In the genomic region with DNA sequence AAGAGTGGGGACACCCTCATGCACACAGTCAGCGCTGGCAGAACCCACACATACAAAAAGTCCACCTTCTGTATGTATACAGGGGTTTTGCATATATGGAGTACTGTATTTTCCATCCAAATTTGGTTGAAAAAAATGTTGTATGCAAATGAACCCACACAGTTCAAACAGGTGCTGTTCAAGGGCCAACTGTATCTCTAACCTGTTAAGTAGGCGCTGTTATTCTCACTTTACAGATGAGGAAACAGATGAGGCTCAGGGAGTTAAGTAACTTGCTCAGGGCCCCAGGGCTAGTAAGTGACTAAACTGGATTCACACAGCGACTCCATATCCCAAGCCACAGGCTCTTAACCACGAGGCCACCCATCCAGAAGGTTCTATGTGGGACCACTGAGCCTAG, we compare ENCODE assay signal across 23 cellular contexts.
DNase-seq lines count a peak whose midpoint lies in the region; ATAC-seq and TF ChIP-seq lines count a peak whose summit lies in the region.
"Had no signal": no experiment of that assay in that cellular context is flagged by ENCODE, and none has a peak within 500 bp of the region (broad histone marks: within the 10 kb centered on the region; RNA-seq: fewer than 3 reads in every experiment).

No MANE protein-coding gene starts in this region.

- H3K4me1 ChIP-seq in OCI-LY3 (ENCODE audit: low read length), result peaks cover 31% of the 10 kb centered on the region
- peaks cover 0 to 8% of the 10 kb centered on the region in 2 donors for H3K4me1 ChIP-seq in left lung
- H3K4me1 ChIP-seq: adrenal gland, parathyroid adenoma had no signal

- no peak overlapping the region for H3K9ac ChIP-seq in OCI-LY3 (ENCODE audit: low read length)
- H3K9ac ChIP-seq: parathyroid adenoma had no signal

- no peaks in the 10 kb centered on the region for H3K36me3 ChIP-seq in OCI-LY3 (replicated peaks; ENCODE audit: low read depth, low read length)
- no peaks in the 10 kb centered on the region for H3K36me3 ChIP-seq in MG63
- H3K36me3 ChIP-seq in left lung, result no peaks in the 10 kb centered on the region
- H3K36me3 ChIP-seq: adrenal gland, brain microvascular endothelial cell had no signal

- DNase-seq in GM12864 (ENCODE audit: low read depth), result peak; percentile 25
- DNase-seq in left colon, result no peak
- no peak for DNase-seq in MG63
- DNase-seq in NCI-H1694 treated with DMSO at 0.1 percent for 48 hours (lab: John Stamatoyannopoulos, UW), result no peak
- no peak for DNase-seq in left lung
- DNase-seq: activated CD8-positive, alpha-beta memory T cell treated with anti-CD3 and anti-CD28 coated beads for 24 hours; activated T-cell treated with anti-CD3 and anti-CD28 coated beads, Interleukin-2, amount 50 U/mL, for 24 hours; adrenal gland; brain microvascular endothelial cell; H9; NCI-H1436 treated with DMSO at 0.1 percent for 48 hours; NCI-H82; PC-3; SHP77 treated with DMSO at 0.1 percent for 48 hours; stimulated activated CD4-positive, alpha-beta T cell treated with anti-CD3 and anti-CD28 coated beads, Interleukin-15, amount 100 ng/mL, for 24 hours; T-helper 1 cell had no signal

- no peaks in the 10 kb centered on the region for H4K20me1 ChIP-seq in OCI-LY3 (ENCODE audit: insufficient read depth, low read length)

- H3K4me3 ChIP-seq in GM12864 (ENCODE audit: low read depth, low read length) (no peak overlapping the region), OCI-LY3 (ENCODE audit: low read length) (no peak overlapping the region), MG63 (no peak overlapping the region), left lung (no peak overlapping the region)
- H3K4me3 ChIP-seq: adrenal gland, coronary artery had no signal

- ATAC-seq in HG02678 (IDR thresholded peaks at IDR 0.05; ENCODE audit: unreplicated experiment) (peak; percentile 56), left colon (peak; percentile 58), HG03432 (IDR thresholded peaks at IDR 0.05; ENCODE audit: unreplicated experiment) (no peak), left lung (no peak)
- ATAC-seq: HepG2, PC-3 had no signal

- H3K27me3 ChIP-seq in OCI-LY3 (ENCODE audit: low read depth, low read length), result peaks cover 6% of the 10 kb centered on the region; the same call in 1 of the 2 replicates
- no peaks in the 10 kb centered on the region for H3K27me3 ChIP-seq in MG63
- H3K27me3 ChIP-seq in left lung, result no peaks in the 10 kb centered on the region
- H3K27me3 ChIP-seq: adrenal gland had no signal

- no peaks in the 10 kb centered on the region for H3K9me3 ChIP-seq in OCI-LY3 (ENCODE audit: insufficient read depth, low read length)
- H3K9me3 ChIP-seq in MG63, result no peaks in the 10 kb centered on the region
- no peaks in the 10 kb centered on the region for H3K9me3 ChIP-seq in left lung
- H3K9me3 ChIP-seq: adrenal gland had no signal

- TF ChIP-seq CTCF in GM12864 (IDR thresholded peaks at IDR 0.05; ENCODE audit: low read depth, low read length, missing control alignments), result no peak
- TF ChIP-seq CTCF in OCI-LY3 (IDR thresholded peaks at IDR 0.05; ENCODE audit: low read depth, low read length), result no peak
- no peak for TF ChIP-seq CTCF in left lung (IDR thresholded peaks at IDR 0.05)

- H3K79me2 ChIP-seq in OCI-LY3 (ENCODE audit: low read length), result no peaks in the 10 kb centered on the region
- H3K79me2 ChIP-seq: parathyroid adenoma had no signal

- intact Hi-C loops in left colon (cut with DNase I, micrococcal nuclease), result no loop called here
- intact Hi-C loops in left lung (cut with DNase I), result no loop called here

- no peak overlapping the region for H2AFZ ChIP-seq in OCI-LY3 (ENCODE audit: low read depth, low read length)
- H2AFZ ChIP-seq: parathyroid adenoma had no signal

- H3K27ac ChIP-seq in OCI-LY3 (ENCODE audit: low read length) (no peak overlapping the region), left lung (no peak overlapping the region)
- H3K27ac ChIP-seq: adrenal gland, brain microvascular endothelial cell, coronary artery, HL-60, parathyroid adenoma had no signal

- H3K4me2 ChIP-seq in OCI-LY3 (ENCODE audit: low read length), result peak overlapping the region; percentile 13; the same call in 1 of the 2 replicates

Comparison
In these comparisons a context has a peak if more than half of its experiments do, and no peak if none do; other contexts are left out.
1. ATAC-seq: peak in HG02678 (single experiment) and left colon (single experiment); none in HG03432 (single experiment) and left lung (single experiment).